In genomic region chr1:99645199-99645598, GRCh38 we compare ENCODE assay signal across 11 cellular contexts. TPM values are rescaled to one million over a fixed set of nuclear protein-coding genes. Genes with fewer than 3 reads are reported as not detected.
DNase-seq lines count a peak whose midpoint lies in the region; ATAC-seq and TF ChIP-seq lines count a peak whose summit lies in the region.
"Had no signal": no experiment of that assay in that cellular context is flagged by ENCODE, and none has a peak within 500 bp of the region (broad histone marks: within the 10 kb centered on the region; RNA-seq: fewer than 3 reads in every experiment).

No MANE protein-coding gene starts in this region.

- no peaks in the 10 kb centered on the region for H3K79me2 ChIP-seq in mammary epithelial cell (ENCODE audit: insufficient read depth, low read length)

- H4K20me1 ChIP-seq in mammary epithelial cell (ENCODE audit: insufficient read depth, low read length) = no peaks in the 10 kb centered on the region

- peak overlapping the region; percentile 87 for H3K27ac ChIP-seq in mammary epithelial cell (ENCODE audit: insufficient read depth, low read depth, low read length)
- H3K27ac ChIP-seq in upper lobe of right lung = peak overlapping the region; percentile 85
- H3K27ac ChIP-seq in CD4-positive, alpha-beta T cell (ENCODE audit: low read depth, low read length) = no peak overlapping the region

- no peak overlapping the region for H3K4me3 Mint-ChIP-seq in T-cell
- no peak overlapping the region for H3K4me3 Mint-ChIP-seq in CD4-positive, alpha-beta T cell
- H3K4me3 Mint-ChIP-seq in stimulated activated naive CD8-positive, alpha-beta T cell treated with anti-CD3 and anti-CD28 coated beads, Interleukin-15, amount 100 ng/mL, for 72 hours = no peak overlapping the region
- H3K4me3 Mint-ChIP-seq: memory B cell had no signal

- H3K4me1 Mint-ChIP-seq in T-cell = peaks cover 0 to 6% (median 4%) of the 10 kb centered on the region in 3 donors
- no peaks in the 10 kb centered on the region for H3K4me1 Mint-ChIP-seq in CD4-positive, alpha-beta T cell (ENCODE audit: low read depth)
- H3K4me1 Mint-ChIP-seq in stimulated activated naive CD8-positive, alpha-beta T cell treated with anti-CD3 and anti-CD28 coated beads, Interleukin-15, amount 100 ng/mL, for 72 hours = peaks cover 4% of the 10 kb centered on the region
- H3K4me1 Mint-ChIP-seq: memory B cell had no signal

- no TSS peak for BruUV-seq in mammary epithelial cell (replicated peaks; lab: Mats Ljungman, UMichigan)

- ATAC-seq in left lobe of liver (peak; percentile 53), upper lobe of right lung (peak; percentile 75), T-cell (replicated peaks in 1 of 4) (no peak)
- no peak for ATAC-seq in CD4-positive, alpha-beta T cell (ENCODE audit: poor library complexity)
- ATAC-seq in stimulated activated naive CD8-positive, alpha-beta T cell treated with anti-CD3 and anti-CD28 coated beads, Interleukin-15, amount 100 ng/mL, for 72 hours = no peak

- peak overlapping the region; percentile 89 for H3K4me2 ChIP-seq in mammary epithelial cell (ENCODE audit: insufficient read depth, low read depth, low read length)

- H3K36me3 Mint-ChIP-seq in T-cell = no peaks in the 10 kb centered on the region
- H3K36me3 Mint-ChIP-seq in CD4-positive, alpha-beta T cell (ENCODE audit: low read depth) = no peaks in the 10 kb centered on the region
- H3K36me3 Mint-ChIP-seq: memory B cell had no signal

- peaks cover 14 to 28% of the 10 kb centered on the region in 2 donors for H3K27me3 Mint-ChIP-seq in T-cell
- H3K27me3 Mint-ChIP-seq in CD4-positive, alpha-beta T cell = peaks cover 29% of the 10 kb centered on the region
- H3K27me3 Mint-ChIP-seq in stimulated activated naive CD8-positive, alpha-beta T cell treated with anti-CD3 and anti-CD28 coated beads, Interleukin-15, amount 100 ng/mL, for 72 hours = peaks cover 15% of the 10 kb centered on the region

- no peaks in the 10 kb centered on the region for H3K27me3 ChIP-seq in MG63
- no peaks in the 10 kb centered on the region for H3K27me3 ChIP-seq in mammary epithelial cell (ENCODE audit: insufficient read depth, low read length)
- H3K27me3 ChIP-seq in upper lobe of right lung = no peaks in the 10 kb centered on the region
- H3K27me3 ChIP-seq in CD4-positive, alpha-beta T cell (ENCODE audit: control insufficient read depth, insufficient read depth, low read length) = peaks cover 33% of the 10 kb centered on the region

- H3K9me3 ChIP-seq in MG63 = no peaks in the 10 kb centered on the region
- H3K9me3 ChIP-seq in mammary epithelial cell (replicated peaks; ENCODE audit: insufficient read depth, low read length) = no peaks in the 10 kb centered on the region
- H3K9me3 ChIP-seq in upper lobe of right lung = no peaks in the 10 kb centered on the region
- H3K9me3 ChIP-seq in CD4-positive, alpha-beta T cell (ENCODE audit: control insufficient read depth, low read length) = no peaks in the 10 kb centered on the region

- in situ Hi-C loops in mammary epithelial cell (cut with MboI; ENCODE audit: low sequenced_read_pairs in 2 of 2) = no loop called here

- no peak overlapping the region for H3K27ac Mint-ChIP-seq in T-cell
- no peak overlapping the region for H3K27ac Mint-ChIP-seq in CD4-positive, alpha-beta T cell
- no peak overlapping the region for H3K27ac Mint-ChIP-seq in stimulated activated naive CD8-positive, alpha-beta T cell treated with anti-CD3 and anti-CD28 coated beads, Interleukin-15, amount 100 ng/mL, for 72 hours
- H3K27ac Mint-ChIP-seq: memory B cell had no signal

- TF ChIP-seq CTCF in mammary epithelial cell (conservative IDR thresholded peaks at IDR 0.05 in 1 of 2, IDR thresholded peaks at IDR 0.05 in 1 of 2; ENCODE audit: extremely low read depth in 1 of 2, insufficient read depth in 1 of 2, low read depth in 1 of 2, low read length in 2 of 2) (no peak), upper lobe of right lung (IDR thresholded peaks at IDR 0.05) (no peak)
- TF ChIP-seq CTCF in CD4-positive, alpha-beta T cell (IDR thresholded peaks at IDR 0.05) = no peak

- dilution Hi-C loops in mammary epithelial cell (cut with HindIII; ENCODE audit: low sequenced_read_pairs) = no loop called here

- POLR2A ChIA-PET in T-cell (lab: Charles Lee) = interaction anchor here in 1 of 2 donors (0.6 kb wide), 1 partner anchor 13 kb away, joined by 3 read pairs; no protein-coding TSS in a partner anchor
- POLR2A ChIA-PET in CD4-positive, alpha-beta T cell (lab: Charles Lee) = no interaction called here

- H3K36me3 ChIP-seq in MG63 (no peaks in the 10 kb centered on the region), mammary epithelial cell (ENCODE audit: insufficient read depth, low read length) (no peaks in the 10 kb centered on the region), upper lobe of right lung (no peaks in the 10 kb centered on the region)

- peak; percentile 70 for DNase-seq in MG63
- peak; percentile 82 for DNase-seq in mammary epithelial cell
- peak; percentile 80 for DNase-seq in left lobe of liver (ENCODE audit: low spot score)
- no peak for DNase-seq in upper lobe of right lung
- DNase-seq in activated naive CD4-positive, alpha-beta T cell treated with Interleukin-2 at 50 U/mL for 16 hours = no peak
- DNase-seq in T-cell = no peak
- no peak for DNase-seq in CD4-positive, alpha-beta T cell
- no peak for DNase-seq in stimulated activated naive CD8-positive, alpha-beta T cell treated with anti-CD3 and anti-CD28 coated beads, Interleukin-15, amount 100 ng/mL, for 72 hours
- DNase-seq: NCI-H1436 had no signal

- H3K9ac ChIP-seq in mammary epithelial cell (ENCODE audit: insufficient read depth, low read length) = no peak overlapping the region

- intact Hi-C loops in mammary epithelial cell (cut with micrococcal nuclease) = loop anchor here (5.0 kb wide), 2 partner anchors 63 to 88 kb away; no protein-coding TSS in a partner anchor
- intact Hi-C loops in upper lobe of right lung (cut with DNase I) = no loop called here
- intact Hi-C loops in CD4-positive, alpha-beta T cell (cut with DNase I, micrococcal nuclease) = no loop called here

- WGBS in mammary epithelial cell (ENCODE audit: low coverage, missing lambda C conversion rate) = 0% methylated on average over 5 of the region's 5 CpGs

- H3K4me3 ChIP-seq in MG63 = no peak overlapping the region
- peak overlapping the region in 1 of 3 experiments; percentile 47 for H3K4me3 ChIP-seq in mammary epithelial cell (replicated peaks in 1 of 3; ENCODE audit: insufficient read depth in 1 of 3, low read depth in 2 of 3, low read length in 3 of 3)
- peak overlapping the region; percentile 49 for H3K4me3 ChIP-seq in upper lobe of right lung
- H3K4me3 ChIP-seq: GM12878 had no signal

- H3K9me3 Mint-ChIP-seq in T-cell = no peaks in the 10 kb centered on the region
- H3K9me3 Mint-ChIP-seq in CD4-positive, alpha-beta T cell = no peaks in the 10 kb centered on the region
- H3K9me3 Mint-ChIP-seq in stimulated activated naive CD8-positive, alpha-beta T cell treated with anti-CD3 and anti-CD28 coated beads, Interleukin-15, amount 100 ng/mL, for 72 hours = no peaks in the 10 kb centered on the region
- H3K9me3 Mint-ChIP-seq: memory B cell had no signal

- H3K4me1 ChIP-seq in mammary epithelial cell (ENCODE audit: insufficient read depth, low read length) = peaks cover 41% of the 10 kb centered on the region
- H3K4me1 ChIP-seq in upper lobe of right lung = peaks cover 13% of the 10 kb centered on the region

- CTCF ChIA-PET in mammary epithelial cell (lab: Charles Lee; ENCODE audit: low non-redundant PET) (interaction anchor here (0.8 kb wide), 1 partner anchor 112 kb away, joined by 12 read pairs; no protein-coding TSS in a partner anchor), T-cell (lab: Charles Lee) (interaction anchor here in 1 of 2 donors (0.6 kb wide), 1 partner anchor 1708 kb away, joined by 5 read pairs; no protein-coding TSS in a partner anchor)
- CTCF ChIA-PET in CD4-positive, alpha-beta T cell (lab: Charles Lee) = no interaction called here

- H2AFZ ChIP-seq in mammary epithelial cell (ENCODE audit: low read depth, low read length) = peak overlapping the region; percentile 91

RNA-seq across cellular contexts. Expression of gene PALMD, which starts 0.7 kb away (rescaled TPM):
- 2.5 and 4.3 TPM in 2 replicates for total RNA-seq in MG63 (2014; rRNA removed; shearing (Covaris generic); ENCODE audit: low replicate concordance)
- total RNA-seq in mammary epithelial cell (10 to 100 TPM in 1 of 2 donors, 1 to 10 TPM in 1; 2.7 to 36.7 TPM), left lobe of liver (17.1 TPM), upper lobe of right lung (21.5 TPM), T-cell (under 1 TPM in 1 of 5 donors, not detected in 4; 0.15 TPM)
- 1.7 TPM for polyA plus RNA-seq in mammary epithelial cell
- 2.6 TPM for polyA minus RNA-seq in mammary epithelial cell
- not detected for total RNA-seq in CD4-positive, alpha-beta T cell

Comparison
In these comparisons a context has a peak if more than half of its experiments do, and no peak if none do; other contexts are left out.
1. DNase-seq: peak in MG63 (single experiment), mammary epithelial cell (single experiment) and left lobe of liver (single experiment); none in upper lobe of right lung (single experiment), activated naive CD4-positive, alpha-beta T cell treated with Interleukin-2 at 50 U/mL for 16 hours (single experiment), T-cell (0 of 34), CD4-positive, alpha-beta T cell (0 of 10) and stimulated activated naive CD8-positive, alpha-beta T cell treated with anti-CD3 and anti-CD28 coated beads, Interleukin-15, amount 100 ng/mL, for 72 hours (0 of 2).
2. ATAC-seq: peak in left lobe of liver (single experiment) and upper lobe of right lung (single experiment); none in T-cell (0 of 4), CD4-positive, alpha-beta T cell (single experiment) and stimulated activated naive CD8-positive, alpha-beta T cell treated with anti-CD3 and anti-CD28 coated beads, Interleukin-15, amount 100 ng/mL, for 72 hours (single experiment).